Comparison of ENCODE assay signal across 1 cellular context in the genomic region with DNA sequence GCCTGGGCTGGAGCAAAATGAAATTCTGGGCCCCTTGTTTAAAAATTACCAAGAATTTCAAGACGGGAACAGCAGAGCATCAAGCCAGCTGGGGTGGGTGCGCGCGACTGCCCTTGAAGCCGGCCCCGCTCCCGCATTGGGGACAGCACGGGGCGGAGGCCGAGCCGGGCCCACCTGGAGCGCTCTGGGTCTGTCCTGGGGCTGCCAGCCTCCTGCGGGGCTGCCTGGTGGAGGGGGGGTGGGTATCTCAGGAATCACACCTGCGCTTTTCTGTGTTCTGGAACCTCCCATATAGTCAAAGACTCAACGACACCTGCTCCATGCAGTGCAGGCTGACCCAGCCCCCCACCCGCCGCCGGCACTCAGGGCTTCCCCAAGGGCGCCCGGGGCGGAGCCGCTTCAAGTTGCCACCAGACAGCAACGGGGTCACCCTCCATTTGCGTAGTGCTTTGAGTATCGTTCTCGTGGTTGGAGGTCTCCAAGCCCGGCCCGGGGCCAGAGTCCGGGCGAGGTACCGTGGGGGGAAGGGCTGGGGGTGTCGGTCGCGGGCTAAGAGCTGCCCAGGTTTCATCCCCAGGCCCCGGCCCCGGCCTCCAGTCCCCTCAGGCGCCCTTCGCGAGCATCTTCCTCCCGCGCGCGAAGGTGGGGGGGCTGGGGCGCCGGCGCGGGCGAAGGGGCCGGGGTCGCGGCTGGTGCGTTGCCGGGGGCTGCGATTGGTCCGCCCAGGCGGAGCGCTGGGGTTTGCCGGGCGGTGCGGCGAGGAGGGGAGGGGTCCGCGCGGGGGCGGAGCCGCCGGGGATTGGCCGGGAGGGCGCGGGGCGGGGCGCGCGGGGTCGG.
TF ChIP-seq lines count a peak whose summit lies in the region.

No MANE protein-coding gene starts in this region.

TF ChIP-seq in HepG2, 621 proteins besides CTCF, POLR2A, EP300 and RAD21:
- TF ChIP-seq, protein P1, sequence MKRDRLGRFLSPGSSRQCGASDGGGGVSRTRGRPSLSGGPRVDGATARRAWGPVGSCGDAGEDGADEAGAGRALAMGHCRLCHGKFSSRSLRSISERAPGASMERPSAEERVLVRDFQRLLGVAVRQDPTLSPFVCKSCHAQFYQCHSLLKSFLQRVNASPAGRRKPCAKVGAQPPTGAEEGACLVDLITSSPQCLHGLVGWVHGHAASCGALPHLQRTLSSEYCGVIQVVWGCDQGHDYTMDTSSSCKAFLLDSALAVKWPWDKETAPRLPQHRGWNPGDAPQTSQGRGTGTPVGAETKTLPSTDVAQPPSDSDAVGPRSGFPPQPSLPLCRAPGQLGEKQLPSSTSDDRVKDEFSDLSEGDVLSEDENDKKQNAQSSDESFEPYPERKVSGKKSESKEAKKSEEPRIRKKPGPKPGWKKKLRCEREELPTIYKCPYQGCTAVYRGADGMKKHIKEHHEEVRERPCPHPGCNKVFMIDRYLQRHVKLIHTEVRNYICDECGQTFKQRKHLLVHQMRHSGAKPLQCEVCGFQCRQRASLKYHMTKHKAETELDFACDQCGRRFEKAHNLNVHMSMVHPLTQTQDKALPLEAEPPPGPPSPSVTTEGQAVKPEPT (CRISPR knock-in tag; IDR thresholded peaks at IDR 0.05; ENCODE audit: low read depth), result no peak
- TF ChIP-seq RARA (CRISPR knock-in tag; IDR thresholded peaks at IDR 0.05), result no peak
- TF ChIP-seq ZFP1 (CRISPR knock-in tag; IDR thresholded peaks at IDR 0.05), result no peak
- no peak for TF ChIP-seq ZNF224 (CRISPR knock-in tag; IDR thresholded peaks at IDR 0.05)
- TF ChIP-seq SMAD9 (CRISPR knock-in tag; IDR thresholded peaks at IDR 0.05), result no peak
- peak; percentile 32 for TF ChIP-seq AGO2 (optimal IDR thresholded peaks at IDR 0.05; ENCODE audit: low read depth, low read length)
